1 cellular context compared by ENCODE assay signal in the genomic region with DNA sequence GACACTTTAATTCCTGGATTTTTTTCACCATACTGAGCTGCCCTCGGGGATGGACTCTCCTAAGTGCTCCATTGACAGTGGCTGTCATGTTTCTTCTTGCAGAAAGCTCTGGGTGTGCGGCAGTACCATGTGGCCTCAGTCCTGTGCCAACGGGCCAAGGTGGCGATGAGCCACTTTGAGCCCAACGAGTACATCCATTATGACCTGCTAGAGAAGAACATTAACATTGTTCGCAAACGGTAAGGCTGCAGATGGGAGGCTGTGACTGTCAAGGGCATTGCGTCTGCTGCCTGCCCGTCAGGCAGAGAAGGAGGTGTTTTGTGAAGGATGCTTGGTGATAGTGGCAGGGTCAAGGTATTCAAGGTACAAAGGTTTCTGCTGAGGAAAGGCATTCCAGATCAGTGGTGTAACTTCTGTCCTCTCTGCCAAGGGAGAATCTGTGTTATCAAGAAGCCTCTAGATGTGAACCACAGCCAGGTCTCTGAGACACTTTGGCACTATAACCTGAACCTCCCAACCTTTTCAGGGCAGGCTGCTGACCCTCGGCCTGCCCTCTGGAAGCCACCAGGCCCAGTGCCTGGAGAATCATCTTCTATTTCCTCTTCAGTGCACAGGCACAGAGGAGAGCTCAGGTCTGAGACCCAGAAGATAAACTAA.
TF ChIP-seq lines count a peak whose summit lies in the region.

No MANE protein-coding gene starts in this region.

TF ChIP-seq in GM12891, 5 proteins besides CTCF, POLR2A, EP300 and RAD21:
- TF ChIP-seq PAX5 (IDR thresholded peaks at IDR 0.05; ENCODE audit: insufficient read depth, low read length, severe bottlenecking): no peak
- TF ChIP-seq SPI1 (IDR thresholded peaks at IDR 0.05; ENCODE audit: low read depth, low read length): no peak
- TF ChIP-seq POU2F2 (IDR thresholded peaks at IDR 0.05; ENCODE audit: low read depth, low read length): no peak
- no peak for TF ChIP-seq TAF1 (IDR thresholded peaks at IDR 0.05; ENCODE audit: low read depth, low read length)
- TF ChIP-seq POLR2AphosphoS5 (IDR thresholded peaks at IDR 0.05; ENCODE audit: low read depth, low read length): no peak
